23 cellular contexts compared by ENCODE assay signal in the genomic region with DNA sequence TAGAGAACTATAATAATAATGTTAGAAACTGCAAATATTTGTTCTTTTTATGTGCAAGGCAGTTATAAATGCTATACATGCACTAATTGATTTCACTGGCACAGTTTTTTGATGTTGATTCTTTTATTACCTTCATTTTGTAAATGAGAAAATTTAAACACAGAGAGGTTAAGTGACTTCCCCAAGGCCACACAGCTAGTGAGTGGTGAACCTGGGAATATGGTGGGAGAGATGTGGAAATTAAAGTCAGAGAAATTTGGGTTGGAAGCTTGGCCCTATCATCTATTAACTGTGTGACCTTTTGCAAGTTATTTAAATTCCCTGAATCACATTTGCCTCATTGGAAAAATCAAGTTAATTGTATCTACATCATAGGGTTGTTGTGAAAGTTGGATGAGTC.
"Had no signal": no experiment of that assay in that cellular context is flagged by ENCODE, and none has a peak within 500 bp of the region (broad histone marks: within the 10 kb centered on the region; RNA-seq: fewer than 3 reads in every experiment).

No MANE protein-coding gene starts in this region.

- FAIRE-seq: frontal cortex, urothelium cell line had no signal

- H3K9me3 Mint-ChIP-seq: memory B cell; naive B cell; natural killer cell treated with Interleukin-12 subunit alpha and Interleukin-12 subunit beta and Interleukin-15 and Interleukin-18, amount 100 ng/mL, for 72 hours; neural crest cell; stimulated activated naive B cell treated with anti-CD40 and anti-IgM and Interleukin-4, amounts not matched to agents 10 μg/mL and 1 μg/mL and 100 μg/mL, for 72 hours; stimulated activated naive CD8-positive, alpha-beta T cell treated with anti-CD3 and anti-CD28 coated beads, Interleukin-15, Interleukin-2, amounts not matched to agents 100 ng/mL and 50 ng/mL, for 24 hours had no signal

- H3K4me1 ChIP-seq: parathyroid adenoma, prostate gland had no signal

- H3K27ac ChIP-seq: coronary artery, esophagus squamous epithelium, parathyroid adenoma, prostate gland, skin epidermis, thoracic aorta, tibial nerve, upper lobe of left lung had no signal

- H3K27ac Mint-ChIP-seq: natural killer cell treated with Interleukin-12 subunit alpha and Interleukin-12 subunit beta and Interleukin-15 and Interleukin-18, amount 100 ng/mL, for 72 hours; stimulated activated naive B cell treated with anti-CD40 and anti-IgM and Interleukin-4, amounts not matched to agents 10 μg/mL and 1 μg/mL and 100 μg/mL, for 72 hours; stimulated activated naive CD8-positive, alpha-beta T cell treated with anti-CD3 and anti-CD28 coated beads, Interleukin-15, Interleukin-2, amounts not matched to agents 100 ng/mL and 50 ng/mL, for 24 hours had no signal

- H3K27me3 Mint-ChIP-seq: memory B cell; naive B cell; stimulated activated naive B cell treated with anti-CD40 and anti-IgM and Interleukin-4, amounts not matched to agents 10 μg/mL and 1 μg/mL and 100 μg/mL, for 72 hours; stimulated activated naive CD8-positive, alpha-beta T cell treated with anti-CD3 and anti-CD28 coated beads, Interleukin-15, Interleukin-2, amounts not matched to agents 100 ng/mL and 50 ng/mL, for 24 hours had no signal

- H3K4me3 ChIP-seq: coronary artery, esophagus squamous epithelium, lung, prostate gland, skin epidermis, thoracic aorta, tibial nerve, upper lobe of left lung had no signal

- ATAC-seq: natural killer cell treated with Interleukin-12 subunit alpha and Interleukin-12 subunit beta and Interleukin-15 and Interleukin-18, amount 100 ng/mL, for 72 hours; right cardiac atrium; stimulated activated naive B cell treated with anti-CD40 and anti-IgM and Interleukin-4, amounts not matched to agents 10 μg/mL and 1 μg/mL and 100 μg/mL, for 72 hours had no signal

- H3K9me3 ChIP-seq: esophagus squamous epithelium, prostate gland, thoracic aorta, tibial nerve, upper lobe of left lung had no signal

- H3K9ac ChIP-seq: parathyroid adenoma had no signal

- H3K27me3 ChIP-seq: esophagus squamous epithelium, tibial nerve, upper lobe of left lung had no signal

- H3K36me3 ChIP-seq: esophagus squamous epithelium, prostate gland, thoracic aorta, tibial nerve, upper lobe of left lung had no signal

- H3K36me3 Mint-ChIP-seq: memory B cell; naive B cell; natural killer cell treated with Interleukin-12 subunit alpha and Interleukin-12 subunit beta and Interleukin-15 and Interleukin-18, amount 100 ng/mL, for 72 hours; stimulated activated naive B cell treated with anti-CD40 and anti-IgM and Interleukin-4, amounts not matched to agents 10 μg/mL and 1 μg/mL and 100 μg/mL, for 72 hours had no signal

- H3K4me3 Mint-ChIP-seq: memory B cell; naive B cell; natural killer cell treated with Interleukin-12 subunit alpha and Interleukin-12 subunit beta and Interleukin-15 and Interleukin-18, amount 100 ng/mL, for 72 hours; neural crest cell; stimulated activated naive B cell treated with anti-CD40 and anti-IgM and Interleukin-4, amounts not matched to agents 10 μg/mL and 1 μg/mL and 100 μg/mL, for 72 hours; stimulated activated naive CD8-positive, alpha-beta T cell treated with anti-CD3 and anti-CD28 coated beads, Interleukin-15, Interleukin-2, amounts not matched to agents 100 ng/mL and 50 ng/mL, for 24 hours had no signal

- DNase-seq: effector memory CD4-positive, alpha-beta T cell; erythroblast; esophagus squamous epithelium; head of caudate nucleus; naive B cell; right cardiac atrium; stimulated activated CD4-positive, alpha-beta T cell treated with anti-CD3 and anti-CD28 coated beads, Interleukin-15, amount 100 ng/mL, for 24 hours; stimulated activated CD4-positive, alpha-beta T cell treated with anti-CD3 and anti-CD28 coated beads, Interleukin-2, amount 100 ng/mL, for 48 hours; stimulated activated naive B cell treated with anti-CD40 and anti-IgM and Interleukin-4, amounts not matched to agents 10 μg/mL and 1 μg/mL and 100 μg/mL, for 72 hours; upper lobe of left lung had no signal

- H2AFZ ChIP-seq: parathyroid adenoma had no signal
